21 cellular contexts compared by ENCODE assay signal in genomic region chr13:97121894-97122293, GRCh38.
DNase-seq lines count a peak whose midpoint lies in the region; ATAC-seq, FAIRE-seq and TF ChIP-seq lines count a peak whose summit lies in the region.
"Had no signal": no experiment of that assay in that cellular context is flagged by ENCODE, and none has a peak within 500 bp of the region (broad histone marks: within the 10 kb centered on the region; RNA-seq: fewer than 3 reads in every experiment).

No MANE protein-coding gene starts in this region.

- H3K36me3 ChIP-seq in brain microvascular endothelial cell (replicated peaks) (no peaks in the 10 kb centered on the region), keratinocyte (ENCODE audit: control insufficient read depth in 2 of 2, extremely low read depth in 1 of 2, insufficient read depth in 2 of 2, low read length in 2 of 2) (no peaks in the 10 kb centered on the region)
- H3K36me3 ChIP-seq: suprapubic skin, vagina had no signal

- no peaks in the 10 kb centered on the region for H3K9me1 ChIP-seq in keratinocyte (ENCODE audit: control insufficient read depth, extremely low read depth, insufficient read depth, low read length)

- dilution Hi-C loops in keratinocyte (cut with MboI; ENCODE audit: extremely low pct_ligation_motif_present, low sequenced_read_pairs) = no loop called here

- no peak for TF ChIP-seq POLR2A in A549 (IDR thresholded peaks at IDR 0.05; ENCODE audit: low read length)

- CTCF ChIA-PET in A549 (lab: Yijun Ruan, JAX) = no interaction called here

- TF ChIP-seq RAD21 in A549 (conservative IDR thresholded peaks at IDR 0.05 in 1 of 2, IDR thresholded peaks at IDR 0.05 in 1 of 2) = no peak

- H2AFZ ChIP-seq in keratinocyte (ENCODE audit: control insufficient read depth, low read length) = no peak overlapping the region

- H3K9me3 ChIP-seq in A549 (no peaks in the 10 kb centered on the region), keratinocyte (ENCODE audit: control insufficient read depth, low read depth, low read length) (no peaks in the 10 kb centered on the region)
- H3K9me3 ChIP-seq: body of pancreas, suprapubic skin, vagina had no signal

- FAIRE-seq in A549 (lab: Jason Lieb, UNC) (no peak), keratinocyte (lab: Jason Lieb, UNC) (no peak), GM19239 (lab: Jason Lieb, UNC) (no peak)

- in situ Hi-C loops in brain microvascular endothelial cell (cut with HindIII; ENCODE audit: low pct_ligation_motif_present, low sequenced_read_pairs) = loop anchor here (25.0 kb wide), 1 partner anchor 240 kb away; no protein-coding TSS in a partner anchor
- in situ Hi-C loops in GM13976 (cut with MboI; ENCODE audit: low sequenced_read_pairs, unreplicated experiment) = loop anchor here (5.0 kb wide), 1 partner anchor 230 kb away; no protein-coding TSS in a partner anchor

- H3K9ac ChIP-seq in keratinocyte (ENCODE audit: control insufficient read depth, extremely low read depth, insufficient read depth, low read length) = peak overlapping the region; percentile 5
- H3K9ac ChIP-seq: KMS-11 had no signal

- DNase-seq in A549 (ENCODE audit: low read depth in 1 of 2, low spot score in 1 of 2) (no peak), M059J (ENCODE audit: low read depth) (peak; percentile 71), brain microvascular endothelial cell (peak; percentile 48), keratinocyte (ENCODE audit: low read depth, low spot score) (no peak), GM19239 (ENCODE audit: insufficient read length, low spot score) (no peak), GM13976 (ENCODE audit: low spot score) (no peak), COLO668 (lab: John Stamatoyannopoulos, UW; ENCODE audit: unreplicated experiment) (no peak)
- DNase-seq: activated CD4-positive, alpha-beta memory T cell treated with anti-CD3 and anti-CD28 coated beads, Interleukin-2, amount 10 ng/mL, durations not matched to agents 7 days and 5 days; activated naive CD4-positive, alpha-beta T cell treated with anti-CD3 and anti-CD28 coated beads, Interleukin-2, amount 50 U/mL, for 16 hours; activated T-cell treated with anti-CD3 and anti-CD28 coated beads, Interleukin-2, amount 50 U/mL, for 24 hours; body of pancreas; CD4-positive, alpha-beta T cell; left colon; NCI-H1092 treated with DMSO at 0.1 percent for 48 hours; NCI-H2081 treated with DMSO at 0.1 percent for 48 hours; NCI-H524 treated with DMSO at 0.1 percent for 48 hours had no signal

- H3K4me3 ChIP-seq in A549 = no peak overlapping the region
- no peak overlapping the region for H3K4me3 ChIP-seq in brain microvascular endothelial cell (ENCODE audit: low read depth, low read length)
- H3K4me3 ChIP-seq in keratinocyte (ENCODE audit: control insufficient read depth in 2 of 3, extremely low read depth in 1 of 3, insufficient read depth in 2 of 3, low read depth in 1 of 3, low read length in 3 of 3) = no peak overlapping the region
- H3K4me3 ChIP-seq: body of pancreas, suprapubic skin, vagina had no signal

- peak; percentile 32 to 75; a peak in 3 of 6 replicates for ATAC-seq in A549
- ATAC-seq in GM21576 (IDR thresholded peaks at IDR 0.05; ENCODE audit: unreplicated experiment) = no peak
- ATAC-seq: body of pancreas, left colon, WTC11 had no signal

- POLR2A ChIA-PET in A549 (lab: Yijun Ruan, JAX) = no interaction called here

- H3K27me3 ChIP-seq in brain microvascular endothelial cell (replicated peaks) (no peaks in the 10 kb centered on the region), keratinocyte (ENCODE audit: control insufficient read depth, extremely low read depth, insufficient read depth, low read length) (no peaks in the 10 kb centered on the region)
- H3K27me3 ChIP-seq: body of pancreas, suprapubic skin, vagina had no signal

- peak overlapping the region; percentile 70 for H3K4me2 ChIP-seq in A549
- peak overlapping the region; percentile 54 for H3K4me2 ChIP-seq in keratinocyte (ENCODE audit: control insufficient read depth, extremely low read depth, insufficient read depth, low read depth, low read length)
- H3K4me2 ChIP-seq: KMS-11 had no signal

- TF ChIP-seq CTCF in A549 (IDR thresholded peaks at IDR 0.05) (no peak), brain microvascular endothelial cell (IDR thresholded peaks at IDR 0.05; ENCODE audit: low read depth, low read length, missing control alignments) (no peak), keratinocyte (optimal IDR thresholded peaks at IDR 0.05 in 1 of 3, IDR thresholded peaks at IDR 0.05 in 1 of 3, conservative IDR thresholded peaks at IDR 0.05 in 1 of 3; ENCODE audit: extremely low read depth in 1 of 3, insufficient read depth in 2 of 3, low read length in 3 of 3) (no peak), GM13976 (IDR thresholded peaks at IDR 0.05; ENCODE audit: borderline replicate concordance, control extremely low read depth, extremely low read depth, insufficient read depth, missing control alignments) (no peak)

- H4K20me1 ChIP-seq in keratinocyte (ENCODE audit: control insufficient read depth, extremely low read depth, insufficient read depth, low read length) = no peaks in the 10 kb centered on the region

- H3K4me1 ChIP-seq in A549 (peaks cover 68% of the 10 kb centered on the region), keratinocyte (ENCODE audit: control insufficient read depth, extremely low read depth, insufficient read depth, low read length) (peaks cover 59% of the 10 kb centered on the region)

- H3K79me2 ChIP-seq in keratinocyte (ENCODE audit: control insufficient read depth, insufficient read depth, low read length) = no peaks in the 10 kb centered on the region

- TF ChIP-seq EP300 in A549 (IDR thresholded peaks at IDR 0.05) = no peak

- H3K27ac ChIP-seq in A549 = peak overlapping the region; percentile 48 to 70; a peak in 5 of 6 replicates
- peak overlapping the region; percentile 94 for H3K27ac ChIP-seq in brain microvascular endothelial cell
- peak overlapping the region; percentile 55 for H3K27ac ChIP-seq in keratinocyte (ENCODE audit: control insufficient read depth, insufficient read depth, low read length)
- H3K27ac ChIP-seq: body of pancreas, KMS-11, suprapubic skin, vagina had no signal

TF ChIP-seq in A549, 52 proteins besides CTCF, POLR2A, EP300 and RAD21:
- no peak for TF ChIP-seq REST (IDR thresholded peaks at IDR 0.05)
- TF ChIP-seq HDAC2 (IDR thresholded peaks at IDR 0.05) = no peak
- no peak for TF ChIP-seq MYC (IDR thresholded peaks at IDR 0.05; ENCODE audit: borderline replicate concordance, low read length)
- TF ChIP-seq FOSB (CRISPR knock-in tag; IDR thresholded peaks at IDR 0.05) = no peak
- no peak for TF ChIP-seq ZFP36 (IDR thresholded peaks at IDR 0.05; ENCODE audit: borderline replicate concordance, partially characterized antibody)
- TF ChIP-seq JUNB (IDR thresholded peaks at IDR 0.05) = no peak
- TF ChIP-seq GATA3 (IDR thresholded peaks at IDR 0.05; ENCODE audit: borderline replicate concordance) = no peak; the same call in 1 of the 2 replicates
- no peak for TF ChIP-seq PHF8 (IDR thresholded peaks at IDR 0.05; ENCODE audit: borderline replicate concordance, low read depth)
- TF ChIP-seq MAFK (IDR thresholded peaks at IDR 0.05; ENCODE audit: partially characterized antibody) = no peak
- no peak for TF ChIP-seq JUN (IDR thresholded peaks at IDR 0.05)
TF ChIP-seq in A549: peak in this region for 0.

Comparison
In these comparisons a context has a peak if more than half of its experiments do, and no peak if none do; other contexts are left out.
1. DNase-seq: peak in M059J (single experiment) and brain microvascular endothelial cell (single experiment); none in A549 (0 of 2), keratinocyte (single experiment), GM19239 (single experiment), GM13976 (single experiment) and COLO668 (single experiment).
2. Peak in every context shown above with its lines, with median percentiles within 50 percentile points of each other: H3K27ac ChIP-seq.